Comparison of ENCODE assay signal across 10 cellular contexts in the genomic region with DNA sequence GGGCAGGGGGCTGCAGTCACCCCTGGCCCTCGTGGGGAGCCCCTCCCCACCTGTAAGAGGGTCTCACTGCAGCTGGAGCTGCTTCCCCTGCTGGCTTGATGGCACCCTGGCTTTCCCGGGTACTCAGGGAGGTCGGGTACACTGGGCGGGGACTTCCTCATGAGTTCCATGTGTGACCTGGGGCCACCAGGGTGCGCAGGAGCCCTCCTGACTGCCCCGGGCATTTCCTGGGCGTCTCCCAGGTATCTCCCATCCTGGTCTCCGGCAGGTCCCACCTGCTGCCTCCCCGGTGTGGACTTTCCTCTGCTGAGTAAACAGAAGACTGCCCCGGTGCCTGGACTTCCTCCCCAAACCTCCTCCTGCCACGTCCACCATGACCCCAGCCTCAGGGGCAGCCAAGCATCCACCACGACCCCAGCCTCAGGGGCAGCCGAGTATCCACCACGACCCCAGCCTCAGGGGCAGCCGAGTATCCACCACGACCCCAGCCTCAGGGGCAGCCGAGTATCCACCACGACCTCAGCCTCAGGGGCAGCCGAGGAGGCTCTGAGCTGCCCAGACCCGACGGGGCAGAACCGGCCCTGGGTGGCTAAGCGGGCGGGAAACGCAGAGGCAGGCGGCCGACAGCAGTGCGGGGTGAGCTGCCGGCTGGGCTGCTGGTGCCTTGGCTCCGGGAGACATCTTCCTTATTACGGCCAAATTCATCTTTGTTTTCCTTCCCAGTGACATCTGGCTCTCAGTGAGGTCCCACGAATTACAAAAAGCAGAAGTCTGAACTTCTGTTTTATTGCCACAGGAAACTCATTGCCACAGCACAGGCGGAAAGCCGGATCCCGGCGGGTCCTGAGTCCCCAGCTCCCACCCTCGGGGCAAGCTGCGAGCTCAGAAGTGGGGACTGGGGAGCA. TPM values are rescaled to one million over a fixed set of nuclear protein-coding genes. Genes with fewer than 3 reads are reported as not detected.
A peak's percentile ranks its signal among the peaks of the same experiment; 100 is the strongest.
DNase-seq lines count a peak whose midpoint lies in the region; ATAC-seq and TF ChIP-seq lines count a peak whose summit lies in the region.
"Had no signal": no experiment of that assay in that cellular context is flagged by ENCODE, and none has a peak within 500 bp of the region (broad histone marks: within the 10 kb centered on the region; RNA-seq: fewer than 3 reads in every experiment).

No MANE protein-coding gene starts in this region.

- ATAC-seq in upper lobe of right lung: peak; percentile 37
- ATAC-seq in GM21786 (IDR thresholded peaks at IDR 0.05; ENCODE audit: unreplicated experiment): no peak

- H4K5ac ChIP-seq in mesendoderm (ENCODE audit: low read length): no peak overlapping the region

- H2BK15ac ChIP-seq in mesendoderm (replicated peaks; ENCODE audit: low read depth): no peak overlapping the region

- H3K18ac ChIP-seq in mesendoderm (ENCODE audit: low read length): no peak overlapping the region

- no peak overlapping the region for H2AK5ac ChIP-seq in mesendoderm (ENCODE audit: low read length)

- intact Hi-C loops in activated naive CD4-positive, alpha-beta T cell treated with anti-CD3 and anti-CD28 coated beads for 36 hours (cut with micrococcal nuclease): loop anchor here (5.0 kb wide), 2 partner anchors 124 to 181 kb away; partner anchors contain the start of gene APRT
- intact Hi-C loops in upper lobe of right lung (cut with DNase I): no loop called here

- no peaks in the 10 kb centered on the region for H3K79me1 ChIP-seq in mesendoderm (ENCODE audit: low read length)

- H3K27me3 ChIP-seq in upper lobe of right lung (peaks cover 6% of the 10 kb centered on the region), mesendoderm (ENCODE audit: insufficient read depth, low read length, poor library complexity) (peaks cover 12% of the 10 kb centered on the region)

- H3K4me1 ChIP-seq in upper lobe of right lung (peaks cover 29% of the 10 kb centered on the region), mesendoderm (ENCODE audit: control insufficient read depth, low read depth, low read length) (no peaks in the 10 kb centered on the region)

- no peaks in the 10 kb centered on the region for H3K79me2 ChIP-seq in mesendoderm (ENCODE audit: control insufficient read depth, insufficient read depth, low read length)

- H3K36me3 ChIP-seq in upper lobe of right lung (no peaks in the 10 kb centered on the region), mesendoderm (ENCODE audit: control insufficient read depth, insufficient read depth, low read length) (no peaks in the 10 kb centered on the region)

- H2BK120ac ChIP-seq in mesendoderm (ENCODE audit: low read depth, low read length): no peak overlapping the region

- H3K9me3 ChIP-seq in upper lobe of right lung: no peaks in the 10 kb centered on the region

- H3K9me3 Mint-ChIP-seq in activated naive CD4-positive, alpha-beta T cell treated with anti-CD3 and anti-CD28 coated beads for 36 hours: no peaks in the 10 kb centered on the region

- H3K27ac ChIP-seq in upper lobe of right lung (peak overlapping the region; percentile 63), mesendoderm (ENCODE audit: low read depth, low read length) (no peak overlapping the region)
- H3K27ac ChIP-seq: C4-2B had no signal

- H3K4me2 ChIP-seq in mesendoderm (ENCODE audit: low read length): no peak overlapping the region

- no peak overlapping the region for H3K27ac Mint-ChIP-seq in activated naive CD4-positive, alpha-beta T cell treated with anti-CD3 and anti-CD28 coated beads for 36 hours

- DNase-seq in activated naive CD4-positive, alpha-beta T cell treated with anti-CD3 and anti-CD28 coated beads for 36 hours: peak; percentile 38
- no peak for DNase-seq in activated naive CD4-positive, alpha-beta T cell treated with anti-CD3 and anti-CD28 coated beads, Interleukin-2, amount 50 U/mL, for 16 hours
- DNase-seq in SKM-1 treated with dmso at 0.1 percent for 144 hours (lab: John Stamatoyannopoulos, UW; ENCODE audit: unreplicated experiment) (peak; percentile 91), kidney tubule cell (ENCODE audit: low spot score) (peak; percentile 20), upper lobe of right lung (no peak), mesendoderm (no peak)
- no peak for DNase-seq in NK-92 treated with Interleukin-12 subunit alpha and Interleukin-12 subunit beta, amount 100 ng/mL, for 24 hours (lab: John Stamatoyannopoulos, UW)
- DNase-seq: SHP77 treated with DMSO at 0.1 percent for 48 hours had no signal

- H4K8ac ChIP-seq in mesendoderm (ENCODE audit: low read depth, low read length): no peak overlapping the region

- peaks cover 23% of the 10 kb centered on the region for H3K27me3 Mint-ChIP-seq in activated naive CD4-positive, alpha-beta T cell treated with anti-CD3 and anti-CD28 coated beads for 36 hours (ENCODE audit: low read depth)

- H3K23ac ChIP-seq in mesendoderm (ENCODE audit: low read length): no peak overlapping the region

- no peak overlapping the region for H3K9ac ChIP-seq in mesendoderm (ENCODE audit: low read length)

- CTCF ChIA-PET in activated naive CD4-positive, alpha-beta T cell treated with anti-CD3 and anti-CD28 coated beads for 36 hours (lab: Charles Lee): interaction anchor here (0.7 kb wide), 1 partner anchor 17 kb away, joined by 4 read pairs; no protein-coding TSS in a partner anchor

- H2BK5ac ChIP-seq in mesendoderm (ENCODE audit: low read length): no peak overlapping the region

- H3K36me3 Mint-ChIP-seq in activated naive CD4-positive, alpha-beta T cell treated with anti-CD3 and anti-CD28 coated beads for 36 hours (ENCODE audit: low read depth): no peaks in the 10 kb centered on the region

- H3K4me3 ChIP-seq in upper lobe of right lung (no peak overlapping the region), mesendoderm (ENCODE audit: low read length) (no peak overlapping the region)

- no CpG with 5 or more reads among the region's 38 CpGs for WGBS in mesendoderm (ENCODE audit: extremely low coverage, insufficient coverage, low lambda C conversion rate)

- no peak overlapping the region for H3K56ac ChIP-seq in mesendoderm (ENCODE audit: low read length)

- TF ChIP-seq CTCF in upper lobe of right lung (IDR thresholded peaks at IDR 0.05): no peak

- peaks cover 2% of the 10 kb centered on the region for H3K4me1 Mint-ChIP-seq in activated naive CD4-positive, alpha-beta T cell treated with anti-CD3 and anti-CD28 coated beads for 36 hours (ENCODE audit: low read depth)

- H3K4me3 Mint-ChIP-seq in activated naive CD4-positive, alpha-beta T cell treated with anti-CD3 and anti-CD28 coated beads for 36 hours: no peak overlapping the region

- no peak overlapping the region for H3K4ac ChIP-seq in mesendoderm (ENCODE audit: low read depth, low read length)

RNA-seq across cellular contexts. Expression of gene CBFA2T3, which starts 40.7 kb away (rescaled TPM):
- total RNA-seq in activated naive CD4-positive, alpha-beta T cell treated with anti-CD3 and anti-CD28 coated beads for 36 hours: not detected
- 19.0 TPM for total RNA-seq in upper lobe of right lung
- polyA plus RNA-seq in mesendoderm (2013, experiment 1 of 2): 0.20 TPM
- 0.21 TPM for polyA plus RNA-seq in mesendoderm (2013, experiment 2 of 2)

Comparison
In these comparisons a context has a peak if more than half of its experiments do, and no peak if none do; other contexts are left out.
1. DNase-seq: peak in activated naive CD4-positive, alpha-beta T cell treated with anti-CD3 and anti-CD28 coated beads for 36 hours (single experiment), SKM-1 treated with dmso at 0.1 percent for 144 hours (single experiment) and kidney tubule cell (single experiment); none in activated naive CD4-positive, alpha-beta T cell treated with anti-CD3 and anti-CD28 coated beads, Interleukin-2, amount 50 U/mL, for 16 hours (single experiment), upper lobe of right lung (single experiment), mesendoderm (single experiment) and NK-92 treated with Interleukin-12 subunit alpha and Interleukin-12 subunit beta, amount 100 ng/mL, for 24 hours (single experiment).
2. RNA of gene CBFA2T3, which starts 40.7 kb away (total RNA-seq): 19.0 TPM in upper lobe of right lung (single experiment); not detected in activated naive CD4-positive, alpha-beta T cell treated with anti-CD3 and anti-CD28 coated beads for 36 hours; every median in the first group is over 10 times any median in the second.